Comparison of ENCODE assay signal across 10 cellular contexts in genomic region chr7:47622946-47623640, GRCh38. TPM values are rescaled to one million over a fixed set of nuclear protein-coding genes. Genes with fewer than 3 reads are reported as not detected.
A peak's percentile ranks its signal among the peaks of the same experiment; 100 is the strongest.
DNase-seq lines count a peak whose midpoint lies in the region; ATAC-seq and TF ChIP-seq lines count a peak whose summit lies in the region.
"Had no signal": no experiment of that assay in that cellular context is flagged by ENCODE, and none has a peak within 500 bp of the region (broad histone marks: within the 10 kb centered on the region; RNA-seq: fewer than 3 reads in every experiment).

No MANE protein-coding gene starts in this region.

- no peaks in the 10 kb centered on the region for H3K79me2 ChIP-seq in Karpas-422 (ENCODE audit: low read length)

- H3K4me1 ChIP-seq in Karpas-422 (ENCODE audit: low read length) = peaks cover 76% of the 10 kb centered on the region
- H3K4me1 ChIP-seq in duodenal mucosa (ENCODE audit: control insufficient read depth in 1 of 2, insufficient read depth in 2 of 2, low read length in 2 of 2) = peaks cover 10 to 11% of the 10 kb centered on the region in 2 donors
- H3K4me1 ChIP-seq in thoracic aorta (ENCODE audit: control insufficient read depth in 1 of 2, low read depth in 2 of 2) = peaks cover 12 to 44% of the 10 kb centered on the region in 2 donors

- H3K9me3 Mint-ChIP-seq in mesothelial cell of epicardium = no peaks in the 10 kb centered on the region

- H2AFZ ChIP-seq in Karpas-422 (ENCODE audit: low read length) = no peak overlapping the region

- ATAC-seq in thoracic aorta (ENCODE audit: insufficient number of reproducible peaks, low FRiP score, low read depth) (peak; percentile 44), HG03439 (IDR thresholded peaks at IDR 0.05; ENCODE audit: unreplicated experiment) (no peak)

- H3K4me1 Mint-ChIP-seq in mesothelial cell of epicardium = peaks cover 47% of the 10 kb centered on the region

- H3K36me3 Mint-ChIP-seq in mesothelial cell of epicardium = no peaks in the 10 kb centered on the region

- no peaks in the 10 kb centered on the region for H3K9me2 ChIP-seq in Karpas-422 (replicated peaks; ENCODE audit: insufficient read depth, low read length)

- H3K4me2 ChIP-seq in Karpas-422 (ENCODE audit: low read depth, low read length, poor library complexity, severe bottlenecking) = peak overlapping the region; percentile 88

- H3K9me3 ChIP-seq in Karpas-422 (ENCODE audit: low read length) (no peaks in the 10 kb centered on the region), duodenal mucosa (ENCODE audit: control insufficient read depth in 1 of 2, low read length in 2 of 2) (no peaks in the 10 kb centered on the region), thoracic aorta (no peaks in the 10 kb centered on the region)

- H3K27me3 Mint-ChIP-seq in mesothelial cell of epicardium (ENCODE audit: low read depth) = no peaks in the 10 kb centered on the region

- H3K9ac ChIP-seq in Karpas-422 (ENCODE audit: low read length) (peak overlapping the region; percentile 94; the same call in 1 of the 2 replicates), duodenal mucosa (ENCODE audit: low read depth in 1 of 2, low read length in 2 of 2) (no peak overlapping the region)

- no peaks in the 10 kb centered on the region for H3K27me3 ChIP-seq in Karpas-422 (ENCODE audit: low read length)
- no peaks in the 10 kb centered on the region for H3K27me3 ChIP-seq in duodenal mucosa (ENCODE audit: control insufficient read depth in 1 of 2, insufficient read depth in 2 of 2, low read length in 2 of 2)
- H3K27me3 ChIP-seq in thoracic aorta (replicated peaks; ENCODE audit: insufficient read depth) = no peaks in the 10 kb centered on the region

- H3K4me3 Mint-ChIP-seq in mesothelial cell of epicardium = no peak overlapping the region

- peak overlapping the region; percentile 95 for H3K27ac Mint-ChIP-seq in mesothelial cell of epicardium

- H3K27ac ChIP-seq in Karpas-422 (ENCODE audit: low read length) = peak overlapping the region; percentile 96
- peak overlapping the region; percentile 10 for H3K27ac ChIP-seq in duodenal mucosa (ENCODE audit: low read depth, low read length)
- H3K27ac ChIP-seq in thoracic aorta = peak overlapping the region; percentile 66 to 82

- peak overlapping the region; percentile 68; the same call in 1 of the 2 replicates for H3K4me3 ChIP-seq in Karpas-422 (ENCODE audit: low read length)
- H3K4me3 ChIP-seq in duodenal mucosa (ENCODE audit: low read depth in 1 of 2, low read length in 2 of 2) = no peak overlapping the region
- peak overlapping the region; percentile 9 for H3K4me3 ChIP-seq in thoracic aorta

- TF ChIP-seq CTCF in mesothelial cell of epicardium (IDR thresholded peaks at IDR 0.05; ENCODE audit: unreplicated experiment) = no peak
- no peak for TF ChIP-seq CTCF in thoracic aorta (IDR thresholded peaks at IDR 0.05)

- H4K20me1 ChIP-seq in Karpas-422 (ENCODE audit: insufficient read depth, low read depth, low read length) = no peaks in the 10 kb centered on the region

- no peak for DNase-seq in Karpas-422
- DNase-seq in mesothelial cell of epicardium (ENCODE audit: low spot score in 2 of 2, unreplicated experiment in 2 of 2) = peak in 1 of 2 experiments; percentile 52
- DNase-seq in thoracic aorta (ENCODE audit: low spot score) = no peak
- no peak for DNase-seq in NCI-H128 (lab: John Stamatoyannopoulos, UW; ENCODE audit: unreplicated experiment)
- DNase-seq in GM19240 (ENCODE audit: insufficient read length, low spot score) = no peak
- no peak for DNase-seq in MV-4-11 (lab: John Stamatoyannopoulos, UW)
- DNase-seq: NCI-H2029; stimulated activated CD4-positive, alpha-beta T cell treated with anti-CD3 and anti-CD28 coated beads, Interleukin-2, amount 100 ng/mL, for 24 hours had no signal

- H3K36me3 ChIP-seq in Karpas-422 (ENCODE audit: insufficient read depth, low read length) (no peaks in the 10 kb centered on the region), duodenal mucosa (ENCODE audit: control insufficient read depth in 1 of 2, insufficient read depth in 2 of 2, low read length in 2 of 2) (no peaks in the 10 kb centered on the region), thoracic aorta (no peaks in the 10 kb centered on the region)

RNA-seq across cellular contexts. Expression of gene TNS3, which starts 41.2 kb away (rescaled TPM):
- 56.6 and 60.5 TPM in 2 replicates for total RNA-seq in Karpas-422 (2014; rRNA removed; shearing (Covaris generic); ENCODE audit: low replicate concordance)
- total RNA-seq in mesothelial cell of epicardium (427 to 461 TPM (median 452 TPM) in 3 replicates), thoracic aorta (100 to 1,000 TPM; 138 to 151 TPM)

Comparison
In these comparisons a context has a peak if more than half of its experiments do, and no peak if none do; other contexts are left out.
1. H3K27ac ChIP-seq: peak in every context shown above with its lines; median percentile 96 in Karpas-422; 74 in thoracic aorta; 10 in duodenal mucosa.
2. H3K4me3 ChIP-seq: peak in Karpas-422 (single experiment) and thoracic aorta (single experiment); none in duodenal mucosa (0 of 2).